In the genomic region with DNA sequence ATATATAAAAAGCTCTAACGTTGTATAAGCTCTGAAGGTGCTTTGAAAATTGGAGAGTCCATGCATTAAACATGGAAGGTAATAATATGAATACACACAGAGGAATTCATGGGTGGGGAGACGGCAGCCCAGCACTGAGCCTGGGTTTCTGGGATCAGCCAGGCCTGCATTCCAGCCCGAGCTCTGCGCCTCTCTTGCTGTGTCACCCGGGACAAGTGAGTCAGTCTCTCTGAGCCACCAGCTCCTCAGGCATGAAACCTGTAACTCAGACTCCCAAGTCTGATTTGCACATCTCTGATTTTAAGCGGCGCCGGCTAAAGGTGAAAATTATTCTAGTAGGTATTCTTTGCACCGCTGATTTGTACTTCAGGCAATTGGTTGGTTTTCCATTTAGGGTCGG, we compare ENCODE assay signal across 9 cellular contexts.
A peak's percentile ranks its signal among the peaks of the same experiment; 100 is the strongest.
DNase-seq lines count a peak whose midpoint lies in the region; ATAC-seq and TF ChIP-seq lines count a peak whose summit lies in the region.
"Had no signal": no experiment of that assay in that cellular context is flagged by ENCODE, and none has a peak within 500 bp of the region (broad histone marks: within the 10 kb centered on the region; RNA-seq: fewer than 3 reads in every experiment).

No MANE protein-coding gene starts in this region.

- ATAC-seq in HG03135 (IDR thresholded peaks at IDR 0.05; ENCODE audit: unreplicated experiment), result no peak

- H3K27me3 ChIP-seq in esophagus (ENCODE audit: control insufficient read depth in 1 of 2, insufficient read depth in 2 of 2, low read length in 2 of 2) (no peaks in the 10 kb centered on the region), smooth muscle cell (ENCODE audit: low read depth) (no peaks in the 10 kb centered on the region)

- no peaks in the 10 kb centered on the region for H3K9me3 ChIP-seq in esophagus (ENCODE audit: control insufficient read depth in 2 of 2, insufficient read depth in 1 of 2, low read depth in 1 of 2, low read length in 1 of 2)
- no peaks in the 10 kb centered on the region for H3K9me3 ChIP-seq in smooth muscle cell (replicated peaks; ENCODE audit: low read depth)

- H3K27ac Mint-ChIP-seq in T-helper 1 cell treated with Interleukin-12 subunit alpha and Interleukin-12 subunit beta and Interleukin-4 antibody, amounts not matched to agents 30 μg/mL and 1 μg/mL, for 36 hours, result no peak overlapping the region

- peak overlapping the region; percentile 70 for H3K4me3 Mint-ChIP-seq in T-helper 1 cell treated with Interleukin-12 subunit alpha and Interleukin-12 subunit beta and Interleukin-4 antibody, amounts not matched to agents 30 μg/mL and 1 μg/mL, for 36 hours

- H3K4me2 ChIP-seq in smooth muscle cell, result peak overlapping the region; percentile 99

- H3K9ac ChIP-seq in smooth muscle cell (ENCODE audit: low read depth), result peak overlapping the region; percentile 55

- no peaks in the 10 kb centered on the region for H3K36me3 ChIP-seq in esophagus (ENCODE audit: control insufficient read depth in 2 of 2, insufficient read depth in 2 of 2, low read length in 1 of 2)
- H3K36me3 ChIP-seq in smooth muscle cell (ENCODE audit: low read depth), result no peaks in the 10 kb centered on the region
- H3K36me3 ChIP-seq: WERI-Rb-1 had no signal

- no peaks in the 10 kb centered on the region for H3F3A ChIP-seq in smooth muscle cell (ENCODE audit: low read depth)

- H3K27me3 Mint-ChIP-seq in T-helper 1 cell treated with Interleukin-12 subunit alpha and Interleukin-12 subunit beta and Interleukin-4 antibody, amounts not matched to agents 30 μg/mL and 1 μg/mL, for 36 hours (ENCODE audit: low read depth), result peaks cover 2% of the 10 kb centered on the region

- no peak overlapping the region for H2AFZ ChIP-seq in smooth muscle cell (ENCODE audit: low read depth)

- no peaks in the 10 kb centered on the region for H3K9me3 Mint-ChIP-seq in T-helper 1 cell treated with Interleukin-12 subunit alpha and Interleukin-12 subunit beta and Interleukin-4 antibody, amounts not matched to agents 30 μg/mL and 1 μg/mL, for 36 hours

- DNase-seq in T-helper 1 cell (no peak), RPMI8226 (peak; percentile 34), smooth muscle cell (lab: John Stamatoyannopoulos, UW; ENCODE audit: unreplicated experiment) (no peak), NCI-H510A treated with DMSO at 0.1 percent for 48 hours (lab: John Stamatoyannopoulos, UW) (no peak)
- DNase-seq in activated effector memory CD4-positive, alpha-beta T cell treated with Interleukin-2 at 50 U/mL for 16 hours, result no peak
- DNase-seq: WERI-Rb-1 had no signal

- no peak for TF ChIP-seq CTCF in smooth muscle cell (IDR thresholded peaks at IDR 0.05; ENCODE audit: borderline replicate concordance, insufficient read depth, poor library complexity, severe bottlenecking)

- H4K20me1 ChIP-seq in smooth muscle cell (ENCODE audit: low read depth), result peaks cover 93% of the 10 kb centered on the region

- 61 to 62% methylated on average over 10 of the region's 10 CpGs for WGBS in esophagus, 2 donors
- WGBS in smooth muscle cell (ENCODE audit: low lambda C conversion rate), result 45% methylated on average over 10 of the region's 10 CpGs

- H3K27ac ChIP-seq in esophagus (ENCODE audit: low read depth in 2 of 2, low read length in 1 of 2) (peak overlapping the region; percentile 85 to 92), smooth muscle cell (ENCODE audit: low read depth) (peak overlapping the region; percentile 82)
- H3K27ac ChIP-seq: WERI-Rb-1 had no signal

- peaks cover 10% of the 10 kb centered on the region for H3K4me1 Mint-ChIP-seq in T-helper 1 cell treated with Interleukin-12 subunit alpha and Interleukin-12 subunit beta and Interleukin-4 antibody, amounts not matched to agents 30 μg/mL and 1 μg/mL, for 36 hours (ENCODE audit: low read depth)

- no peaks in the 10 kb centered on the region for H3K36me3 Mint-ChIP-seq in T-helper 1 cell treated with Interleukin-12 subunit alpha and Interleukin-12 subunit beta and Interleukin-4 antibody, amounts not matched to agents 30 μg/mL and 1 μg/mL, for 36 hours (ENCODE audit: low read depth)

- peaks cover 83% of the 10 kb centered on the region for H3K79me2 ChIP-seq in smooth muscle cell (ENCODE audit: low read depth)

- peak overlapping the region in 1 of 2 donors; percentile 23 for H3K4me3 ChIP-seq in esophagus (ENCODE audit: low read depth in 1 of 2, low read length in 2 of 2)
- H3K4me3 ChIP-seq in smooth muscle cell, result no peak overlapping the region

- H3K4me1 ChIP-seq in esophagus (ENCODE audit: control insufficient read depth in 2 of 2, insufficient read depth in 2 of 2, low read length in 1 of 2) (peaks cover 19 to 23% of the 10 kb centered on the region in 2 donors), smooth muscle cell (ENCODE audit: low read depth) (peaks cover 46% of the 10 kb centered on the region)
